In genomic region chr7:14905764-14906163, GRCh38 we compare ENCODE assay signal across 20 cellular contexts. TPM values are rescaled to one million over a fixed set of nuclear protein-coding genes. Genes with fewer than 3 reads are reported as not detected.
"Had no signal": no experiment of that assay in that cellular context is flagged by ENCODE, and none has a peak within 500 bp of the region (broad histone marks: within the 10 kb centered on the region; RNA-seq: fewer than 3 reads in every experiment).

No MANE protein-coding gene starts in this region.

- H3K4me3 ChIP-seq: adrenal gland, body of pancreas, coronary artery, heart left ventricle, left lung, psoas muscle, testis had no signal

- H3K9me3 ChIP-seq: adrenal gland, body of pancreas, heart left ventricle, left lung, psoas muscle, testis had no signal

- DNase-seq: activated naive CD4-positive, alpha-beta T cell treated with anti-CD3 and anti-CD28 coated beads, Interleukin-2, amount 50 U/mL, for 16 hours; activated T-cell treated with anti-CD3 and anti-CD28 coated beads, Interleukin-2, amount 50 U/mL, for 1 hour; adrenal gland; body of pancreas; central memory CD4-positive, alpha-beta T cell; effector CD8-positive, alpha-beta T cell; heart left ventricle; left lung; psoas muscle; stimulated activated CD4-positive, alpha-beta T cell treated with anti-CD3 and anti-CD28 coated beads, Interleukin-4, amount 100 ng/mL, for 1 hour; stimulated activated CD8-positive, alpha-beta memory T cell treated with anti-CD3 and anti-CD28 coated beads, Interleukin-4, amount 100 ng/mL, for 48 hours; stimulated activated naive CD8-positive, alpha-beta T cell treated with anti-CD3 and anti-CD28 coated beads, Interleukin-15, Interleukin-2, amounts not matched to agents 100 U/mL and 50 U/mL, for 24 hours; testis had no signal

- H3K36me3 ChIP-seq: adrenal gland, heart left ventricle, left lung had no signal

- H3K4me1 ChIP-seq: adrenal gland, body of pancreas, left lung, psoas muscle, testis had no signal

- H3K27ac ChIP-seq: adrenal gland, body of pancreas, coronary artery, heart left ventricle, left lung, psoas muscle, testis had no signal

- FAIRE-seq: frontal cortex, islet of Langerhans, TTC549 had no signal

- ATAC-seq: activated CD4-positive, CD25-positive, alpha-beta regulatory T cell treated with anti-CD3 and anti-CD28 coated beads, Interleukin-2, amount 50 U/mL, for 24 hours; body of pancreas; heart left ventricle; left lung; natural killer cell treated with Interleukin-12 subunit alpha and Interleukin-12 subunit beta and Interleukin-15 and Interleukin-18, amount 100 ng/mL, for 72 hours; psoas muscle; stimulated activated naive CD8-positive, alpha-beta T cell treated with anti-CD3 and anti-CD28 coated beads, Interleukin-15, Interleukin-2, amounts not matched to agents 100 U/mL and 50 U/mL, for 24 hours had no signal

- H3K27me3 ChIP-seq: adrenal gland, body of pancreas, heart left ventricle, testis had no signal

RNA-seq across cellular contexts. Expression of gene DGKB, which starts 3.2 kb away (rescaled TPM):
- total RNA-seq: fibroblast of lung; natural killer cell treated with Interleukin-12 subunit alpha and Interleukin-12 subunit beta and Interleukin-15 and Interleukin-18, amount 100 ng/mL, for 72 hours had no signal
